Comparison of ENCODE assay signal across 1 cellular context in the genomic region with DNA sequence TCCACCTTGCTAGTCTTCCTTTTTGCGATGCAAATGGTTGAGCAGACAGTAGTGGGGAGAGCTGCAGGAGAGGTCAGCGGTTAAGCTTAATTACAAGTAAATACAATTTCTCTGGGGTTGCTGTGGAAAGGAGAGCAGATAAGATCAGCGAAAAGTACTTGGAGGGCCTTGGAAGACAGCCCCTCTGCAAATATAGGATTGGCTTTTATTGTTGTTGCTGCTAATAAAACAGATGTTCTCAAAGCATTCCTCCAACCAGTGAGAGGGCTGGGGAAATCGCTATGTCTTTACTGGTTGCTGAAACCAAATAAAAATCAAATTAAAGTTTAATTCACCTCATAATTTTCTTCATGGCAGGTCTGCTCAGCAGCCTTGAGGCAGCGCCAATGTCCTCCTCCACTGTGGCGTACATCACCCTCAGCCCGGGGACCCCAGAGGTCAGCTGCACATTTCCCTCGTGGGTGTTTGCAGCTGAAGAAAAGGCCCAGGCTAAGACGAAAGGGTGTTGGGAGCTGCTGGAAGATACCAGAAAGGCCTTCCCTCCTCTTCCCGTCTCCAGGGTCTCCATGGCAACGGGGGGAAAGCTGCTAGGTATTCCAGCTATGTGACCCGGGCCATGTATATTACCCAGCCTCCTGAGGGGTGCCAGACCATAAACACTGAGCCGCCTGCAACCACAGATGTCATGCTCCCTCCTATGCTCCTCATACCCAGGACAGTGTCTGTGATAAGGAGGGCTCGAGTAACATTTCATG.
TF ChIP-seq lines count a peak whose summit lies in the region.

No MANE protein-coding gene starts in this region.

TF ChIP-seq in K562, 482 proteins besides CTCF, POLR2A, EP300 and RAD21 (continued from another document):
- TF ChIP-seq, protein P1, sequence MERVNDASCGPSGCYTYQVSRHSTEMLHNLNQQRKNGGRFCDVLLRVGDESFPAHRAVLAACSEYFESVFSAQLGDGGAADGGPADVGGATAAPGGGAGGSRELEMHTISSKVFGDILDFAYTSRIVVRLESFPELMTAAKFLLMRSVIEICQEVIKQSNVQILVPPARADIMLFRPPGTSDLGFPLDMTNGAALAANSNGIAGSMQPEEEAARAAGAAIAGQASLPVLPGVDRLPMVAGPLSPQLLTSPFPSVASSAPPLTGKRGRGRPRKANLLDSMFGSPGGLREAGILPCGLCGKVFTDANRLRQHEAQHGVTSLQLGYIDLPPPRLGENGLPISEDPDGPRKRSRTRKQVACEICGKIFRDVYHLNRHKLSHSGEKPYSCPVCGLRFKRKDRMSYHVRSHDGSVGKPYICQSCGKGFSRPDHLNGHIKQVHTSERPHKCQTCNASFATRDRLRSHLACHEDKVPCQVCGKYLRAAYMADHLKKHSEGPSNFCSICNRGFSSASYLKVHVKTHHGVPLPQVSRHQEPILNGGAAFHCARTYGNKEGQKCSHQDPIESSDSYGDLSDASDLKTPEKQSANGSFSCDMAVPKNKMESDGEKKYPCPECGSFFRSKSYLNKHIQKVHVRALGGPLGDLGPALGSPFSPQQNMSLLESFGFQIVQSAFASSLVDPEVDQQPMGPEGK (CRISPR knock-in tag; IDR thresholded peaks at IDR 0.05; ENCODE audit: borderline replicate concordance) = no peak
- TF ChIP-seq RFX1 (IDR thresholded peaks at IDR 0.05) = peak; percentile 67
- TF ChIP-seq, protein P2, sequence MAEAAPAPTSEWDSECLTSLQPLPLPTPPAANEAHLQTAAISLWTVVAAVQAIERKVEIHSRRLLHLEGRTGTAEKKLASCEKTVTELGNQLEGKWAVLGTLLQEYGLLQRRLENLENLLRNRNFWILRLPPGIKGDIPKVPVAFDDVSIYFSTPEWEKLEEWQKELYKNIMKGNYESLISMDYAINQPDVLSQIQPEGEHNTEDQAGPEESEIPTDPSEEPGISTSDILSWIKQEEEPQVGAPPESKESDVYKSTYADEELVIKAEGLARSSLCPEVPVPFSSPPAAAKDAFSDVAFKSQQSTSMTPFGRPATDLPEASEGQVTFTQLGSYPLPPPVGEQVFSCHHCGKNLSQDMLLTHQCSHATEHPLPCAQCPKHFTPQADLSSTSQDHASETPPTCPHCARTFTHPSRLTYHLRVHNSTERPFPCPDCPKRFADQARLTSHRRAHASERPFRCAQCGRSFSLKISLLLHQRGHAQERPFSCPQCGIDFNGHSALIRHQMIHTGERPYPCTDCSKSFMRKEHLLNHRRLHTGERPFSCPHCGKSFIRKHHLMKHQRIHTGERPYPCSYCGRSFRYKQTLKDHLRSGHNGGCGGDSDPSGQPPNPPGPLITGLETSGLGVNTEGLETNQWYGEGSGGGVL (CRISPR knock-in tag; IDR thresholded peaks at IDR 0.05) = no peak
